In the genomic region with DNA sequence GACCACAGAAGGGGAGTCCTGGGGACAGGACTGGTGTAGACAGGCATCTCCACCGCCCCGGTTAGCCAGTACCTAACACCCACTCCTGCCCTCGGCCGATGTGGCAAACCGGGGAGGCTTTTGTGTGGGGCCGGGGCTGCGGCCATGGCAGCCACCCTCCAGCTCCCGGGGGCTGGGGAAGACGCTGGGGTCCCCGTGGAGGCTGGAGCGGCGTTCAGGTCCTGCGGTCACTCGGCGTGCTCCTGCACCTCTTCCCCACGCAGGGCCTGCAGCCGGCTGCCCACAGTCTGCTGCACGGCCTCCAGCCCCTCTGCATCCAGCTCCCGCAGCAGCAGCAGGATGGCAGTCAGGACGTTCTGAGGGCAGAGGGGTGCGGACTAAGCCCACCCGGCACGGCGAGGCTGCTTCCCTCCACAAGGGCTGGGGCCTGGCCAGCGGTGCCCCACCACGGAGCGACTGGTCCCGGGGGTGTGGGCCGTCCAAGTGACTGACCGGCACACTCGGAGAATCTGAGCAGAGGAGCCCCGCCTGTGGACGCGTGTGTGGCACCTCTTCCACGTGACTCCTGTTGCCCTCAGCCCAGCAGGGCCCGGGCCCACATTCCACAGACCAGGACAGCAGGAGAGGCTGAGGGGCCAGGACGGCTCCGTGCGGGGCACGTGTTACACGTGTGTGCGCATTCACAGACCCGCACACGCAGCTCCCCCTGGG, we compare ENCODE assay signal across 1 cellular context.
TF ChIP-seq lines count a peak whose summit lies in the region.

No MANE protein-coding gene starts in this region.

TF ChIP-seq in HepG2, 621 proteins besides CTCF, POLR2A, EP300 and RAD21 (continued from another document):
- TF ChIP-seq, protein P1, sequence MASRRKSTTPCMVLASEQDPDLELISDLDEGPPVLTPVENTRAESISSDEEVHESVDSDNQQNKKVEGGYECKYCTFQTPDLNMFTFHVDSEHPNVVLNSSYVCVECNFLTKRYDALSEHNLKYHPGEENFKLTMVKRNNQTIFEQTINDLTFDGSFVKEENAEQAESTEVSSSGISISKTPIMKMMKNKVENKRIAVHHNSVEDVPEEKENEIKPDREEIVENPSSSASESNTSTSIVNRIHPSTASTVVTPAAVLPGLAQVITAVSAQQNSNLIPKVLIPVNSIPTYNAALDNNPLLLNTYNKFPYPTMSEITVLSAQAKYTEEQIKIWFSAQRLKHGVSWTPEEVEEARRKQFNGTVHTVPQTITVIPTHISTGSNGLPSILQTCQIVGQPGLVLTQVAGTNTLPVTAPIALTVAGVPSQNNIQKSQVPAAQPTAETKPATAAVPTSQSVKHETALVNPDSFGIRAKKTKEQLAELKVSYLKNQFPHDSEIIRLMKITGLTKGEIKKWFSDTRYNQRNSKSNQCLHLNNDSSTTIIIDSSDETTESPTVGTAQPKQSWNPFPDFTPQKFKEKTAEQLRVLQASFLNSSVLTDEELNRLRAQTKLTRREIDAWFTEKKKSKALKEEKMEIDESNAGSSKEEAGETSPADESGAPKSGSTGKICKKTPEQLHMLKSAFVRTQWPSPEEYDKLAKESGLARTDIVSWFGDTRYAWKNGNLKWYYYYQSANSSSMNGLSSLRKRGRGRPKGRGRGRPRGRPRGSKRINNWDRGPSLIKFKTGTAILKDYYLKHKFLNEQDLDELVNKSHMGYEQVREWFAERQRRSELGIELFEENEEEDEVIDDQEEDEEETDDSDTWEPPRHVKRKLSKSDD (CRISPR knock-in tag; IDR thresholded peaks at IDR 0.05; ENCODE audit: low read depth), result no peak
- TF ChIP-seq ZC3H13 (CRISPR knock-in tag; IDR thresholded peaks at IDR 0.05), result peak; percentile 86
- TF ChIP-seq REXO4 (CRISPR knock-in tag; IDR thresholded peaks at IDR 0.05; ENCODE audit: borderline replicate concordance), result no peak
- peak; percentile 5; the same call in 1 of the 2 replicates for TF ChIP-seq POLR2G (IDR thresholded peaks at IDR 0.05; ENCODE audit: low read depth, low read length)
- TF ChIP-seq FOXO1 (CRISPR knock-in tag; IDR thresholded peaks at IDR 0.05), result no peak
- TF ChIP-seq HCFC1 (IDR thresholded peaks at IDR 0.05; ENCODE audit: low read depth, low read length), result no peak
- TF ChIP-seq, protein P2, sequence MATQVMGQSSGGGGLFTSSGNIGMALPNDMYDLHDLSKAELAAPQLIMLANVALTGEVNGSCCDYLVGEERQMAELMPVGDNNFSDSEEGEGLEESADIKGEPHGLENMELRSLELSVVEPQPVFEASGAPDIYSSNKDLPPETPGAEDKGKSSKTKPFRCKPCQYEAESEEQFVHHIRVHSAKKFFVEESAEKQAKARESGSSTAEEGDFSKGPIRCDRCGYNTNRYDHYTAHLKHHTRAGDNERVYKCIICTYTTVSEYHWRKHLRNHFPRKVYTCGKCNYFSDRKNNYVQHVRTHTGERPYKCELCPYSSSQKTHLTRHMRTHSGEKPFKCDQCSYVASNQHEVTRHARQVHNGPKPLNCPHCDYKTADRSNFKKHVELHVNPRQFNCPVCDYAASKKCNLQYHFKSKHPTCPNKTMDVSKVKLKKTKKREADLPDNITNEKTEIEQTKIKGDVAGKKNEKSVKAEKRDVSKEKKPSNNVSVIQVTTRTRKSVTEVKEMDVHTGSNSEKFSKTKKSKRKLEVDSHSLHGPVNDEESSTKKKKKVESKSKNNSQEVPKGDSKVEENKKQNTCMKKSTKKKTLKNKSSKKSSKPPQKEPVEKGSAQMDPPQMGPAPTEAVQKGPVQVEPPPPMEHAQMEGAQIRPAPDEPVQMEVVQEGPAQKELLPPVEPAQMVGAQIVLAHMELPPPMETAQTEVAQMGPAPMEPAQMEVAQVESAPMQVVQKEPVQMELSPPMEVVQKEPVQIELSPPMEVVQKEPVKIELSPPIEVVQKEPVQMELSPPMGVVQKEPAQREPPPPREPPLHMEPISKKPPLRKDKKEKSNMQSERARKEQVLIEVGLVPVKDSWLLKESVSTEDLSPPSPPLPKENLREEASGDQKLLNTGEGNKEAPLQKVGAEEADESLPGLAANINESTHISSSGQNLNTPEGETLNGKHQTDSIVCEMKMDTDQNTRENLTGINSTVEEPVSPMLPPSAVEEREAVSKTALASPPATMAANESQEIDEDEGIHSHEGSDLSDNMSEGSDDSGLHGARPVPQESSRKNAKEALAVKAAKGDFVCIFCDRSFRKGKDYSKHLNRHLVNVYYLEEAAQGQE (IDR thresholded peaks at IDR 0.05; ENCODE audit: borderline replicate concordance in 1 of 2, low read depth in 1 of 2, low read length in 2 of 2), result no peak
- no peak for TF ChIP-seq KDM3A (CRISPR knock-in tag; IDR thresholded peaks at IDR 0.05; ENCODE audit: low read depth)
- no peak for TF ChIP-seq NR2F1 (CRISPR knock-in tag; IDR thresholded peaks at IDR 0.05)
- no peak for TF ChIP-seq RORA (CRISPR knock-in tag; IDR thresholded peaks at IDR 0.05)
- TF ChIP-seq CHD2 (IDR thresholded peaks at IDR 0.05; ENCODE audit: low read depth, low read length), result no peak
- no peak for TF ChIP-seq HOXA5 (CRISPR knock-in tag; IDR thresholded peaks at IDR 0.05)
- TF ChIP-seq NKX3-1 (CRISPR knock-in tag; IDR thresholded peaks at IDR 0.05), result no peak
- TF ChIP-seq, protein P3, sequence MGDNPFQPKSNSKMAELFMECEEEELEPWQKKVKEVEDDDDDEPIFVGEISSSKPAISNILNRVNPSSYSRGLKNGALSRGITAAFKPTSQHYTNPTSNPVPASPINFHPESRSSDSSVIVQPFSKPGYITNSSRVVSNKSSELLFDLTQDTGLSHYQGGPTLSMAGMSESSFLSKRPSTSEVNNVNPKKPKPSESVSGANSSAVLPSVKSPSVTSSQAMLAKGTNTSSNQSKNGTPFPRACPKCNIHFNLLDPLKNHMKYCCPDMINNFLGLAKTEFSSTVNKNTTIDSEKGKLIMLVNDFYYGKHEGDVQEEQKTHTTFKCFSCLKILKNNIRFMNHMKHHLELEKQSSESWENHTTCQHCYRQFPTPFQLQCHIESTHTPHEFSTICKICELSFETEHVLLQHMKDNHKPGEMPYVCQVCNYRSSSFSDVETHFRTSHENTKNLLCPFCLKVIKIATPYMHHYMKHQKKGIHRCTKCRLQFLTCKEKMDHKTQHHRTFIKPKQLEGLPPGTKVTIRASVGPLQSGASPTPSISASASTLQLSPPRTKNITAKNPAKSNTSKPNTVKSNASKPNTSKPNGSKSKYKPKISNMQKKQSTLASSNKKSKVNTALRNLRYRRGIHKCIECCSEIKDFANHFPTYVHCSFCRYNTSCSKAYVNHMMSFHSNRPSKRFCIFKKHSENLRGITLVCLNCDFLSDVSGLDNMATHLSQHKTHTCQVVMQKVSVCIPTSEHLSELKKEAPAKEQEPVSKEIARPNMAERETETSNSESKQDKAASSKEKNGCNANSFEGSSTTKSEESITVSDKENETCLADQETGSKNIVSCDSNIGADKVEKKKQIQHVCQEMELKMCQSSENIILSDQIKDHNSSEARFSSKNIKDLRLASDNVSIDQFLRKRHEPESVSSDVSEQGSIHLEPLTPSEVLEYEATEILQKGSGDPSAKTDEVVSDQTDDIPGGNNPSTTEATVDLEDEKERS (CRISPR knock-in tag; IDR thresholded peaks at IDR 0.05), result no peak
- TF ChIP-seq ZFP41 (CRISPR knock-in tag; IDR thresholded peaks at IDR 0.05; ENCODE audit: borderline replicate concordance), result no peak
- TF ChIP-seq, protein P4, sequence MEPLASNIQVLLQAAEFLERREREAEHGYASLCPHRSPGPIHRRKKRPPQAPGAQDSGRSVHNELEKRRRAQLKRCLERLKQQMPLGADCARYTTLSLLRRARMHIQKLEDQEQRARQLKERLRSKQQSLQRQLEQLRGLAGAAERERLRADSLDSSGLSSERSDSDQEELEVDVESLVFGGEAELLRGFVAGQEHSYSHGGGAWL (CRISPR knock-in tag; IDR thresholded peaks at IDR 0.05), result no peak
- no peak for TF ChIP-seq ZNF205 (CRISPR knock-in tag; IDR thresholded peaks at IDR 0.05)
- TF ChIP-seq HHEX (CRISPR knock-in tag; IDR thresholded peaks at IDR 0.05), result no peak
- TF ChIP-seq, protein P5, sequence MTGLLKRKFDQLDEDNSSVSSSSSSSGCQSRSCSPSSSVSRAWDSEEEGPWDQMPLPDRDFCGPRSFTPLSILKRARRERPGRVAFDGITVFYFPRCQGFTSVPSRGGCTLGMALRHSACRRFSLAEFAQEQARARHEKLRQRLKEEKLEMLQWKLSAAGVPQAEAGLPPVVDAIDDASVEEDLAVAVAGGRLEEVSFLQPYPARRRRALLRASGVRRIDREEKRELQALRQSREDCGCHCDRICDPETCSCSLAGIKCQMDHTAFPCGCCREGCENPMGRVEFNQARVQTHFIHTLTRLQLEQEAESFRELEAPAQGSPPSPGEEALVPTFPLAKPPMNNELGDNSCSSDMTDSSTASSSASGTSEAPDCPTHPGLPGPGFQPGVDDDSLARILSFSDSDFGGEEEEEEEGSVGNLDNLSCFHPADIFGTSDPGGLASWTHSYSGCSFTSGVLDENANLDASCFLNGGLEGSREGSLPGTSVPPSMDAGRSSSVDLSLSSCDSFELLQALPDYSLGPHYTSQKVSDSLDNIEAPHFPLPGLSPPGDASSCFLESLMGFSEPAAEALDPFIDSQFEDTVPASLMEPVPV (CRISPR knock-in tag; IDR thresholded peaks at IDR 0.05), result no peak
- TF ChIP-seq ZNF124 (CRISPR knock-in tag; IDR thresholded peaks at IDR 0.05), result no peak
- TF ChIP-seq ZNF572 (CRISPR knock-in tag; IDR thresholded peaks at IDR 0.05), result no peak
- peak; percentile 87 for TF ChIP-seq AGO1 (IDR thresholded peaks at IDR 0.05; ENCODE audit: low read depth, low read length, poor library complexity, severe bottlenecking)
- no peak for TF ChIP-seq PITX1 (CRISPR knock-in tag; IDR thresholded peaks at IDR 0.05)
- TF ChIP-seq, protein P6, sequence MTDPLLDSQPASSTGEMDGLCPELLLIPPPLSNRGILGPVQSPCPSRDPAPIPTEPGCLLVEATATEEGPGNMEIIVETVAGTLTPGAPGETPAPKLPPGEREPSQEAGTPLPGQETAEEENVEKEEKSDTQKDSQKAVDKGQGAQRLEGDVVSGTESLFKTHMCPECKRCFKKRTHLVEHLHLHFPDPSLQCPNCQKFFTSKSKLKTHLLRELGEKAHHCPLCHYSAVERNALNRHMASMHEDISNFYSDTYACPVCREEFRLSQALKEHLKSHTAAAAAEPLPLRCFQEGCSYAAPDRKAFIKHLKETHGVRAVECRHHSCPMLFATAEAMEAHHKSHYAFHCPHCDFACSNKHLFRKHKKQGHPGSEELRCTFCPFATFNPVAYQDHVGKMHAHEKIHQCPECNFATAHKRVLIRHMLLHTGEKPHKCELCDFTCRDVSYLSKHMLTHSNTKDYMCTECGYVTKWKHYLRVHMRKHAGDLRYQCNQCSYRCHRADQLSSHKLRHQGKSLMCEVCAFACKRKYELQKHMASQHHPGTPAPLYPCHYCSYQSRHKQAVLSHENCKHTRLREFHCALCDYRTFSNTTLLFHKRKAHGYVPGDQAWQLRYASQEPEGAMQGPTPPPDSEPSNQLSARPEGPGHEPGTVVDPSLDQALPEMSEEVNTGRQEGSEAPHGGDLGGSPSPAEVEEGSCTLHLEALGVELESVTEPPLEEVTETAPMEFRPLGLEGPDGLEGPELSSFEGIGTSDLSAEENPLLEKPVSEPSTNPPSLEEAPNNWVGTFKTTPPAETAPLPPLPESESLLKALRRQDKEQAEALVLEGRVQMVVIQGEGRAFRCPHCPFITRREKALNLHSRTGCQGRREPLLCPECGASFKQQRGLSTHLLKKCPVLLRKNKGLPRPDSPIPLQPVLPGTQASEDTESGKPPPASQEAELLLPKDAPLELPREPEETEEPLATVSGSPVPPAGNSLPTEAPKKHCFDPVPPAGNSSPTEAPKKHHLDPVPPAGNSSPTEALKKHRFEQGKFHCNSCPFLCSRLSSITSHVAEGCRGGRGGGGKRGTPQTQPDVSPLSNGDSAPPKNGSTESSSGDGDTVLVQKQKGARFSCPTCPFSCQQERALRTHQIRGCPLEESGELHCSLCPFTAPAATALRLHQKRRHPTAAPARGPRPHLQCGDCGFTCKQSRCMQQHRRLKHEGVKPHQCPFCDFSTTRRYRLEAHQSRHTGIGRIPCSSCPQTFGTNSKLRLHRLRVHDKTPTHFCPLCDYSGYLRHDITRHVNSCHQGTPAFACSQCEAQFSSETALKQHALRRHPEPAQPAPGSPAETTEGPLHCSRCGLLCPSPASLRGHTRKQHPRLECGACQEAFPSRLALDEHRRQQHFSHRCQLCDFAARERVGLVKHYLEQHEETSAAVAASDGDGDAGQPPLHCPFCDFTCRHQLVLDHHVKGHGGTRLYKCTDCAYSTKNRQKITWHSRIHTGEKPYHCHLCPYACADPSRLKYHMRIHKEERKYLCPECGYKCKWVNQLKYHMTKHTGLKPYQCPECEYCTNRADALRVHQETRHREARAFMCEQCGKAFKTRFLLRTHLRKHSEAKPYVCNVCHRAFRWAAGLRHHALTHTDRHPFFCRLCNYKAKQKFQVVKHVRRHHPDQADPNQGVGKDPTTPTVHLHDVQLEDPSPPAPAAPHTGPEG (CRISPR knock-in tag; IDR thresholded peaks at IDR 0.05), result no peak
- TF ChIP-seq, protein P7, sequence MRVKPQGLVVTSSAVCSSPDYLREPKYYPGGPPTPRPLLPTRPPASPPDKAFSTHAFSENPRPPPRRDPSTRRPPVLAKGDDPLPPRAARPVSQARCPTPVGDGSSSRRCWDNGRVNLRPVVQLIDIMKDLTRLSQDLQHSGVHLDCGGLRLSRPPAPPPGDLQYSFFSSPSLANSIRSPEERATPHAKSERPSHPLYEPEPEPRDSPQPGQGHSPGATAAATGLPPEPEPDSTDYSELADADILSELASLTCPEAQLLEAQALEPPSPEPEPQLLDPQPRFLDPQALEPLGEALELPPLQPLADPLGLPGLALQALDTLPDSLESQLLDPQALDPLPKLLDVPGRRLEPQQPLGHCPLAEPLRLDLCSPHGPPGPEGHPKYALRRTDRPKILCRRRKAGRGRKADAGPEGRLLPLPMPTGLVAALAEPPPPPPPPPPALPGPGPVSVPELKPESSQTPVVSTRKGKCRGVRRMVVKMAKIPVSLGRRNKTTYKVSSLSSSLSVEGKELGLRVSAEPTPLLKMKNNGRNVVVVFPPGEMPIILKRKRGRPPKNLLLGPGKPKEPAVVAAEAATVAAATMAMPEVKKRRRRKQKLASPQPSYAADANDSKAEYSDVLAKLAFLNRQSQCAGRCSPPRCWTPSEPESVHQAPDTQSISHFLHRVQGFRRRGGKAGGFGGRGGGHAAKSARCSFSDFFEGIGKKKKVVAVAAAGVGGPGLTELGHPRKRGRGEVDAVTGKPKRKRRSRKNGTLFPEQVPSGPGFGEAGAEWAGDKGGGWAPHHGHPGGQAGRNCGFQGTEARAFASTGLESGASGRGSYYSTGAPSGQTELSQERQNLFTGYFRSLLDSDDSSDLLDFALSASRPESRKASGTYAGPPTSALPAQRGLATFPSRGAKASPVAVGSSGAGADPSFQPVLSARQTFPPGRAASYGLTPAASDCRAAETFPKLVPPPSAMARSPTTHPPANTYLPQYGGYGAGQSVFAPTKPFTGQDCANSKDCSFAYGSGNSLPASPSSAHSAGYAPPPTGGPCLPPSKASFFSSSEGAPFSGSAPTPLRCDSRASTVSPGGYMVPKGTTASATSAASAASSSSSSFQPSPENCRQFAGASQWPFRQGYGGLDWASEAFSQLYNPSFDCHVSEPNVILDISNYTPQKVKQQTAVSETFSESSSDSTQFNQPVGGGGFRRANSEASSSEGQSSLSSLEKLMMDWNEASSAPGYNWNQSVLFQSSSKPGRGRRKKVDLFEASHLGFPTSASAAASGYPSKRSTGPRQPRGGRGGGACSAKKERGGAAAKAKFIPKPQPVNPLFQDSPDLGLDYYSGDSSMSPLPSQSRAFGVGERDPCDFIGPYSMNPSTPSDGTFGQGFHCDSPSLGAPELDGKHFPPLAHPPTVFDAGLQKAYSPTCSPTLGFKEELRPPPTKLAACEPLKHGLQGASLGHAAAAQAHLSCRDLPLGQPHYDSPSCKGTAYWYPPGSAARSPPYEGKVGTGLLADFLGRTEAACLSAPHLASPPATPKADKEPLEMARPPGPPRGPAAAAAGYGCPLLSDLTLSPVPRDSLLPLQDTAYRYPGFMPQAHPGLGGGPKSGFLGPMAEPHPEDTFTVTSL (CRISPR knock-in tag; IDR thresholded peaks at IDR 0.05; ENCODE audit: borderline replicate concordance), result no peak
- no peak for TF ChIP-seq ZNF101 (CRISPR knock-in tag; IDR thresholded peaks at IDR 0.05; ENCODE audit: borderline replicate concordance, low read depth)
